1 cellular context compared by ENCODE assay signal in the genomic region with DNA sequence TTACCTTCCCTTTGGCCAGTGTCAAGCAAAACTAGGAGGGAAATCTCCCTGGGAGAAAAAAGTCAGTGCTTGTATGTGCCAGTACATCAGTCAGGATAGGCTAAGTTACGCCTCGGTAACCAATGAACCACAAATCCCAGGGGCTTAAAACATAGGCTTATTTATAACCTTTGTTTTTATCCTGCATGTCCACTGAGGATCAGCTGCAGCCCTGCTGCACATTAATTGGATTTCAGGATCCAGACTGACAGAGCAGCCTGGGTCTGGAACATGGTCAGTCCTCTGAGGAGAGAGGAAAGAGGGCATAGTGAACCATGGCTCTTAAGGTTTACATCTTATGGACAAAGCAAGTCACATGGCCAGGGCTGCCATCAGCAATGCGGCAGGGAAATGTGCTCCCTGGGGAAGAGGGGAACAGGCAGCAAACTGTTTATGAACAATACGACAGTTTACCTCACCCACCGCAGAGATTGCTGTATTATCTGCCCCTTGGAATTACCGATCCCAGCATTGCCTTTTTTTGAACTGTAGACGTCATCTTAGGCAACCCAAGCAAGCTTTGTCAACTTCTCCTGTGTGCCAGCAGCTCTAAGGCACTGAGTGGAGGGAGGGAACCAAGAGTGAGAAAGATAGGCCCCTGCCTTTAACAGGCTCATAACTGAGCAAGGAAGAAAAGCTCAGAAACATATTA.
TF ChIP-seq lines count a peak whose summit lies in the region.

No MANE protein-coding gene starts in this region.

TF ChIP-seq in GM12878, 131 proteins besides CTCF, POLR2A, EP300 and RAD21:
- TF ChIP-seq SMAD5 (IDR thresholded peaks at IDR 0.05; ENCODE audit: low read depth) (no peak), SRF (IDR thresholded peaks at IDR 0.05; ENCODE audit: low read depth in 2 of 2, low read length in 2 of 2) (no peak), ELK1 (IDR thresholded peaks at IDR 0.05; ENCODE audit: low read depth, low read length) (no peak), BACH1 (IDR thresholded peaks at IDR 0.05; ENCODE audit: borderline replicate concordance) (no peak), LARP7 (IDR thresholded peaks at IDR 0.05) (no peak), USF2 (IDR thresholded peaks at IDR 0.05; ENCODE audit: borderline replicate concordance, low read depth, low read length) (no peak), PBX3 (IDR thresholded peaks at IDR 0.05; ENCODE audit: insufficient replicate concordance, low read depth, low read length) (no peak), STAT3 (IDR thresholded peaks at IDR 0.05; ENCODE audit: low read depth, low read length) (no peak), JUNB (IDR thresholded peaks at IDR 0.05) (no peak), DPF2 (IDR thresholded peaks at IDR 0.05) (no peak), BHLHE40 (IDR thresholded peaks at IDR 0.05; ENCODE audit: borderline replicate concordance in 1 of 2, low read depth in 2 of 2, low read length in 1 of 2) (no peak), IKZF1 (conservative IDR thresholded peaks at IDR 0.05) (no peak), REST (IDR thresholded peaks at IDR 0.05; ENCODE audit: low read depth, low read length) (no peak), FOS (IDR thresholded peaks at IDR 0.05; ENCODE audit: borderline replicate concordance, extremely low read depth, insufficient read length) (no peak), SREBF1 (IDR thresholded peaks at IDR 0.05; ENCODE audit: low read length) (no peak), HDAC2 (IDR thresholded peaks at IDR 0.05) (no peak), SREBF2 (IDR thresholded peaks at IDR 0.05; ENCODE audit: low read length) (no peak), CBX3 (IDR thresholded peaks at IDR 0.05; ENCODE audit: borderline replicate concordance, low read depth) (no peak), SPI1 (IDR thresholded peaks at IDR 0.05; ENCODE audit: borderline replicate concordance, insufficient read depth, low read depth, low read length) (no peak), TARDBP (IDR thresholded peaks at IDR 0.05; ENCODE audit: borderline replicate concordance) (no peak)
